ENCODE assay signal across 20 cellular contexts in genomic region chr3:190401943-190402342, GRCh38. TPM values are rescaled to one million over a fixed set of nuclear protein-coding genes. Genes with fewer than 3 reads are reported as not detected.
"Had no signal": no experiment of that assay in that cellular context is flagged by ENCODE, and none has a peak within 500 bp of the region (broad histone marks: within the 10 kb centered on the region; RNA-seq: fewer than 3 reads in every experiment).

No MANE protein-coding gene starts in this region.

- H3K27ac ChIP-seq: ascending aorta, cardiac muscle cell, epithelial cell of prostate, prostate gland, spleen had no signal

- ATAC-seq: activated naive CD8-positive, alpha-beta T cell treated with anti-CD3 and anti-CD28 coated beads, Interleukin-2, amount 50 U/mL, for 24 hours; left colon; natural killer cell; sciatic nerve had no signal

- H3K36me3 ChIP-seq: ascending aorta, cardiac muscle cell, prostate gland, spleen had no signal

- H3K4me3 ChIP-seq: ascending aorta, cardiac muscle cell, prostate gland, spleen had no signal

- FAIRE-seq: colon had no signal

- H3K27me3 ChIP-seq: ascending aorta, cardiac muscle cell, spleen had no signal

- DNase-seq: activated CD4-positive, alpha-beta T cell treated with anti-CD3 and anti-CD28 coated beads for 4 hours; activated naive CD4-positive, alpha-beta T cell treated with Interleukin-2 at 50 U/mL for 16 hours; activated naive CD8-positive, alpha-beta T cell treated with anti-CD3 and anti-CD28 coated beads, Interleukin-2, amount 50 U/mL, for 24 hours; effector CD4-positive, alpha-beta T cell; hypothalamus; left colon; mammary epithelial cell; natural killer cell; spleen; stimulated activated CD4-positive, alpha-beta T cell treated with anti-CD3 and anti-CD28 coated beads, Interleukin-2, amount 100 ng/mL, for 24 hours; stimulated activated naive CD4-positive, alpha-beta T cell; substantia nigra; SW 1271; trophoblast cell had no signal

- H3K4me1 ChIP-seq: ascending aorta, prostate gland, spleen had no signal

- H3K9me3 ChIP-seq: ascending aorta, prostate gland, spleen had no signal

RNA-seq across cellular contexts. Expression of gene CLDN16, which starts 14.0 kb away (rescaled TPM):
- polyA plus RNA-seq: cardiac muscle cell had no signal

RNA-seq across cellular contexts. Expression of gene TMEM207, which starts 47.8 kb away (rescaled TPM):
- polyA plus RNA-seq: cardiac muscle cell, mammary epithelial cell, spleen had no signal
